In the genomic region with DNA sequence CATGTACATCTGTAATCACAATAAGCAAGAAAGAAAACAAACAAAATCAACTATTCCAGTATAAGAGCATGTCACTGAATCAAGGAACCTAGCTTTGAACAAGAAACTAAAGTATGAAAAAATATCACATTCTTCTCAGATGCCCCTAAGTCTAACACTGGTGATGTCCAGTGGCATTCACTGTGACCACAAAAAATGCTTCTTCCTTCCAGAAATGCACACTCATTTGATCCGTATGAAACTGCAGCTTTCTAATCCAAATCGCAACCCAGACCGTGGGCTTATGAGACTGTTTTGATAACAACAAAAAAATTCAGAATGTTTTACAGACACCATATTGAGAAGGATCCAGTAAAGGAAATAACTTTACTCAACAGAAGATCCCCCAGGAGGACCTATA, we compare ENCODE assay signal across 20 cellular contexts.
DNase-seq lines count a peak whose midpoint lies in the region; ATAC-seq and TF ChIP-seq lines count a peak whose summit lies in the region.
"Had no signal": no experiment of that assay in that cellular context is flagged by ENCODE, and none has a peak within 500 bp of the region (broad histone marks: within the 10 kb centered on the region; RNA-seq: fewer than 3 reads in every experiment).

No MANE protein-coding gene starts in this region.

- no peaks in the 10 kb centered on the region for H3K27me3 ChIP-seq in ACC112 (ENCODE audit: insufficient read depth, low read length)
- no peaks in the 10 kb centered on the region for H3K27me3 ChIP-seq in adrenal gland
- H3K27me3 ChIP-seq: body of pancreas, heart left ventricle, tibial nerve had no signal

- H3K4me3 ChIP-seq in ACC112 (ENCODE audit: low read depth, low read length) (peak overlapping the region; percentile 6; the same call in 1 of the 2 replicates), astrocyte of the cerebellum (ENCODE audit: low read depth, low read length) (no peak overlapping the region), adrenal gland (no peak overlapping the region)
- H3K4me3 ChIP-seq: body of pancreas, heart left ventricle, psoas muscle, tibial nerve had no signal

- peak overlapping the region; percentile 9 for H2AFZ ChIP-seq in ACC112 (ENCODE audit: low read length, unreplicated experiment)

- TF ChIP-seq POLR2A in adrenal gland (IDR thresholded peaks at IDR 0.05) = no peak

- in situ Hi-C loops in astrocyte of the cerebellum (cut with HindIII; ENCODE audit: low sequenced_read_pairs) = no loop called here

- DNase-seq in HFFc6 = peak; percentile 79
- peak; percentile 74 for DNase-seq in astrocyte of the cerebellum (ENCODE audit: low read depth)
- peak; percentile 38 for DNase-seq in glomerular visceral epithelial cell (ENCODE audit: extremely low spot score)
- DNase-seq in posterior cingulate gyrus = no peak
- no peak for DNase-seq in adrenal gland
- no peak for DNase-seq in Calu3
- DNase-seq: activated CD4-positive, alpha-beta T cell treated with anti-CD3 and anti-CD28 coated beads for 48 hours; body of pancreas; heart left ventricle; NCI-H526; OCI-M1; psoas muscle; stimulated activated naive CD4-positive, alpha-beta T cell; T1000 had no signal

- H3K9me3 Mint-ChIP-seq in HFFc6 (no peaks in the 10 kb centered on the region), Calu3 (ENCODE audit: low read depth, unreplicated experiment) (peaks cover 9% of the 10 kb centered on the region)
- peaks cover 15% of the 10 kb centered on the region for H3K9me3 Mint-ChIP-seq in activated T-helper 17 cell treated with anti-CD3 and anti-CD28 coated beads, Interleukin-2, amount 50 U/mL, for 72 hours

- H3K27me3 Mint-ChIP-seq in HFFc6 (ENCODE audit: insufficient read depth) = no peaks in the 10 kb centered on the region; the same call in 1 of the 2 replicates
- no peaks in the 10 kb centered on the region for H3K27me3 Mint-ChIP-seq in activated T-helper 17 cell treated with anti-CD3 and anti-CD28 coated beads, Interleukin-2, amount 50 U/mL, for 72 hours
- H3K27me3 Mint-ChIP-seq in Calu3 (ENCODE audit: unreplicated experiment) = no peaks in the 10 kb centered on the region
- H3K27me3 Mint-ChIP-seq: dendritic cell treated with granulocyte-macrophage colony-stimulating factor and Interleukin-4, amounts not matched to agents 40 ng/mL and 50 ng/mL, for 4 days; natural killer cell treated with Interleukin-12 subunit alpha and Interleukin-12 subunit beta and Interleukin-15 and Interleukin-18, amount 100 ng/mL, for 72 hours had no signal

- H3K9me3 ChIP-seq in adrenal gland (replicated peaks in 1 of 3) = no peaks in the 10 kb centered on the region
- H3K9me3 ChIP-seq: body of pancreas, psoas muscle, tibial nerve had no signal

- no peaks in the 10 kb centered on the region for H3K79me2 ChIP-seq in ACC112 (ENCODE audit: control insufficient read depth, insufficient read depth, low read length, unreplicated experiment)

- CTCF ChIA-PET in Calu3 (lab: Charles Lee) = no interaction called here

- H3K36me3 Mint-ChIP-seq in HFFc6 (ENCODE audit: low read depth) (0 out of 2 replicates have a peak, but pooled peaks cover under 1% of the 10 kb centered on the region), Calu3 (ENCODE audit: insufficient read depth, unreplicated experiment) (no peaks in the 10 kb centered on the region)
- no peaks in the 10 kb centered on the region for H3K36me3 Mint-ChIP-seq in activated T-helper 17 cell treated with anti-CD3 and anti-CD28 coated beads, Interleukin-2, amount 50 U/mL, for 72 hours (ENCODE audit: low read depth)
- H3K36me3 Mint-ChIP-seq: natural killer cell treated with Interleukin-12 subunit alpha and Interleukin-12 subunit beta and Interleukin-15 and Interleukin-18, amount 100 ng/mL, for 72 hours had no signal

- H3K27ac Mint-ChIP-seq in HFFc6 = peak overlapping the region; percentile 87
- H3K27ac Mint-ChIP-seq in activated T-helper 17 cell treated with anti-CD3 and anti-CD28 coated beads, Interleukin-2, amount 50 U/mL, for 72 hours = no peak overlapping the region
- no peak overlapping the region for H3K27ac Mint-ChIP-seq in Calu3 (ENCODE audit: unreplicated experiment)
- H3K27ac Mint-ChIP-seq: dendritic cell treated with granulocyte-macrophage colony-stimulating factor and Interleukin-4, amounts not matched to agents 40 ng/mL and 50 ng/mL, for 4 days; natural killer cell treated with Interleukin-12 subunit alpha and Interleukin-12 subunit beta and Interleukin-15 and Interleukin-18, amount 100 ng/mL, for 72 hours had no signal

- ATAC-seq in activated T-helper 17 cell treated with anti-CD3 and anti-CD28 coated beads, Interleukin-2, amount 50 U/mL, for 72 hours (replicated peaks) = no peak
- ATAC-seq: body of pancreas; heart left ventricle; natural killer cell treated with Interleukin-12 subunit alpha and Interleukin-12 subunit beta and Interleukin-15 and Interleukin-18, amount 100 ng/mL, for 72 hours; psoas muscle had no signal

- BruUV-seq in Calu3 (replicated peaks; lab: Mats Ljungman, UMichigan) = no TSS peak

- 75 to 95% (median 83%) methylated on average over 3 of the region's 3 CpGs for WGBS in adrenal gland, 4 donors

- TF ChIP-seq CTCF in HFFc6 (IDR thresholded peaks at IDR 0.05) (no peak), astrocyte of the cerebellum (IDR thresholded peaks at IDR 0.05; ENCODE audit: low read depth, low read length, missing control alignments) (no peak), adrenal gland (IDR thresholded peaks at IDR 0.05) (no peak), Calu3 (IDR thresholded peaks at IDR 0.05; ENCODE audit: unreplicated experiment) (no peak)

- H3K4me1 ChIP-seq in ACC112 (ENCODE audit: control insufficient read depth, insufficient read depth, low read length, unreplicated experiment) = peaks cover 16% of the 10 kb centered on the region
- no peaks in the 10 kb centered on the region for H3K4me1 ChIP-seq in adrenal gland (replicated peaks in 1 of 2)
- H3K4me1 ChIP-seq: body of pancreas, heart left ventricle, psoas muscle, tibial nerve had no signal

- intact Hi-C loops in posterior cingulate gyrus (cut with DNase I) (no loop called here), adrenal gland (cut with DNase I) (no loop called here), Calu3 (cut with micrococcal nuclease; ENCODE audit: unreplicated experiment) (no loop called here)

- H3K4me3 Mint-ChIP-seq in HFFc6 (peak overlapping the region; percentile 74), Calu3 (ENCODE audit: low read depth, unreplicated experiment) (no peak overlapping the region)
- no peak overlapping the region for H3K4me3 Mint-ChIP-seq in activated T-helper 17 cell treated with anti-CD3 and anti-CD28 coated beads, Interleukin-2, amount 50 U/mL, for 72 hours
- H3K4me3 Mint-ChIP-seq: dendritic cell treated with granulocyte-macrophage colony-stimulating factor and Interleukin-4, amounts not matched to agents 40 ng/mL and 50 ng/mL, for 4 days; natural killer cell treated with Interleukin-12 subunit alpha and Interleukin-12 subunit beta and Interleukin-15 and Interleukin-18, amount 100 ng/mL, for 72 hours had no signal

- no peaks in the 10 kb centered on the region for H3K36me3 ChIP-seq in ACC112 (ENCODE audit: insufficient read depth, low read length)
- H3K36me3 ChIP-seq in adrenal gland (replicated peaks in 1 of 2) = no peaks in the 10 kb centered on the region
- H3K36me3 ChIP-seq: heart left ventricle, tibial nerve had no signal

- H3K27ac ChIP-seq in ACC112 (ENCODE audit: low read depth, low read length) (peak overlapping the region; percentile 36), adrenal gland (no peak overlapping the region)
- H3K27ac ChIP-seq: body of pancreas, epithelial cell of prostate, heart left ventricle, psoas muscle, tibial nerve had no signal

- H3K4me1 Mint-ChIP-seq in HFFc6 (ENCODE audit: low read depth) (peaks cover 49% of the 10 kb centered on the region), Calu3 (ENCODE audit: low read depth, unreplicated experiment) (no peaks in the 10 kb centered on the region)
- no peaks in the 10 kb centered on the region for H3K4me1 Mint-ChIP-seq in activated T-helper 17 cell treated with anti-CD3 and anti-CD28 coated beads, Interleukin-2, amount 50 U/mL, for 72 hours

Comparison
In these comparisons a context has a peak if more than half of its experiments do, and no peak if none do; other contexts are left out.
1. DNase-seq: peak in HFFc6 (single experiment), astrocyte of the cerebellum (single experiment) and glomerular visceral epithelial cell (single experiment); none in posterior cingulate gyrus (0 of 10), adrenal gland (0 of 7) and Calu3 (single experiment).